In genomic region chr9:81225586-81225985, GRCh38 we compare ENCODE assay signal across 17 cellular contexts.
"Had no signal": no experiment of that assay in that cellular context is flagged by ENCODE, and none has a peak within 500 bp of the region (broad histone marks: within the 10 kb centered on the region; RNA-seq: fewer than 3 reads in every experiment).

No MANE protein-coding gene starts in this region.

- DNase-seq: activated CD4-positive, alpha-beta T cell treated with anti-CD3 and anti-CD28 coated beads, Interleukin-2, amount 10 ng/mL, durations not matched to agents 7 days and 5 days; activated CD8-positive, alpha-beta T cell treated with anti-CD3 and anti-CD28 coated beads, Interleukin-2, amount 10 ng/mL, durations not matched to agents 7 days and 5 days; activated gamma-delta T cell treated with Interleukin-2 at 50 U/mL for 16 hours; aorta; central memory CD4-positive, alpha-beta T cell; dermis blood vessel endothelial cell; effector CD8-positive, alpha-beta T cell; heart left ventricle; left cardiac atrium; mesenchymal stem cell; mucosa of descending colon; naive B cell; nucleus accumbens; right lobe of liver; stimulated activated CD4-positive, alpha-beta T cell treated with anti-CD3 and anti-CD28 coated beads, Interleukin-1b, Interleukin-23, amount 100 ng/mL, for 48 hours; stimulated activated naive CD8-positive, alpha-beta T cell treated with anti-CD3 and anti-CD28 coated beads, Interleukin-15, amount 100 ng/mL, for 72 hours; tibial artery had no signal
